1 cellular context compared by ENCODE assay signal in the genomic region with DNA sequence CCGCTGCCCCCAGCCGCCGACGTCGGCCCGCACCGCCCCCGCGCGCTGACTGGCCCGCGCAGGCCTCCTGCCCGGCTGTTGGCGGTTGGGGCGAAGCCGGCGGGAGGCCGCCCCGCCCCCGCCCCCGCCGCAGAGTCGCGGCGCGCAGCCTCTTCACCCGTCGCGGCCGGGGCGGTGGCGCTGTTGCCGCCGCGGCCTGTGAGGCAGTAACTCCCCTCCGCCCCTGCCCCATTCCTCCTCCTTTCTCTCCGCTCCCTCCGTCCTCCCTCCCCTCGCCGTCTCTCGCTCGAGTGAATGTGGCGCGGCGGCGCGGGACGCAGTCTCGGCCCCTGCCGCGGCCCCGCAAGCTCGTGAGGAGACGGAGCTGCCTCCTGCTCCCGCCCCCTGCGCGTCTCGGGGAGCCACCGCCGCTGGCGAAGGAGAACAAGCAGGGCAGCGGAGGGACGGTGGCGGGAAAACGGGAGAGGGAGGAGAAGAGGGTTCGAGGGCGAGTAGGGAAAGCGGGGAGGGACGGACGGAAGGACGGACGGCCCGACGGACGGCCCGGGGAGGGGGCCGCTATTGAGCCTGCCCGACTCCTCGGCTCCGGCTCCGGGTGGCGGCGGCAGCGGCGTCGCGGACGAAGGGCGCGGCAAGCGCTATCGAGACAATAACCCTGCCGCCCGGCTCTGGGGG.
A peak's percentile ranks its signal among the peaks of the same experiment; 100 is the strongest.
TF ChIP-seq lines count a peak whose summit lies in the region.

No MANE protein-coding gene starts in this region.

TF ChIP-seq in HepG2, 621 proteins besides CTCF, POLR2A, EP300 and RAD21 (continued from another document and continues in another):
- TF ChIP-seq JUNB (CRISPR knock-in tag; IDR thresholded peaks at IDR 0.05; ENCODE audit: borderline replicate concordance): peak; percentile 57; the same call in 1 of the 2 replicates
- no peak for TF ChIP-seq EZH2 (conservative IDR thresholded peaks at IDR 0.05; ENCODE audit: low read depth, low read length)
- TF ChIP-seq, protein P1, sequence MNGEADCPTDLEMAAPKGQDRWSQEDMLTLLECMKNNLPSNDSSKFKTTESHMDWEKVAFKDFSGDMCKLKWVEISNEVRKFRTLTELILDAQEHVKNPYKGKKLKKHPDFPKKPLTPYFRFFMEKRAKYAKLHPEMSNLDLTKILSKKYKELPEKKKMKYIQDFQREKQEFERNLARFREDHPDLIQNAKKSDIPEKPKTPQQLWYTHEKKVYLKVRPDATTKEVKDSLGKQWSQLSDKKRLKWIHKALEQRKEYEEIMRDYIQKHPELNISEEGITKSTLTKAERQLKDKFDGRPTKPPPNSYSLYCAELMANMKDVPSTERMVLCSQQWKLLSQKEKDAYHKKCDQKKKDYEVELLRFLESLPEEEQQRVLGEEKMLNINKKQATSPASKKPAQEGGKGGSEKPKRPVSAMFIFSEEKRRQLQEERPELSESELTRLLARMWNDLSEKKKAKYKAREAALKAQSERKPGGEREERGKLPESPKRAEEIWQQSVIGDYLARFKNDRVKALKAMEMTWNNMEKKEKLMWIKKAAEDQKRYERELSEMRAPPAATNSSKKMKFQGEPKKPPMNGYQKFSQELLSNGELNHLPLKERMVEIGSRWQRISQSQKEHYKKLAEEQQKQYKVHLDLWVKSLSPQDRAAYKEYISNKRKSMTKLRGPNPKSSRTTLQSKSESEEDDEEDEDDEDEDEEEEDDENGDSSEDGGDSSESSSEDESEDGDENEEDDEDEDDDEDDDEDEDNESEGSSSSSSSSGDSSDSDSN (CRISPR knock-in tag; IDR thresholded peaks at IDR 0.05): peak; percentile 85
- peak; percentile 76 for TF ChIP-seq ZNF879 (CRISPR knock-in tag; IDR thresholded peaks at IDR 0.05)
- no peak for TF ChIP-seq SP5 (CRISPR knock-in tag; IDR thresholded peaks at IDR 0.05; ENCODE audit: borderline replicate concordance, low read depth)
- peak; percentile 80; the same call in 1 of the 2 replicates for TF ChIP-seq HOXD1 (CRISPR knock-in tag; IDR thresholded peaks at IDR 0.05)
- TF ChIP-seq ZNF331 (CRISPR knock-in tag; IDR thresholded peaks at IDR 0.05): peak; percentile 60
- TF ChIP-seq ZNF713 (CRISPR knock-in tag; IDR thresholded peaks at IDR 0.05): no peak
- TF ChIP-seq TCF7L2 (IDR thresholded peaks at IDR 0.05; ENCODE audit: low read depth, low read length): no peak
- 0 out of 2 replicates have a peak, but pooled peaks have one; percentile 21 for TF ChIP-seq MED1 (CRISPR knock-in tag; IDR thresholded peaks at IDR 0.05)
- TF ChIP-seq, protein P2, sequence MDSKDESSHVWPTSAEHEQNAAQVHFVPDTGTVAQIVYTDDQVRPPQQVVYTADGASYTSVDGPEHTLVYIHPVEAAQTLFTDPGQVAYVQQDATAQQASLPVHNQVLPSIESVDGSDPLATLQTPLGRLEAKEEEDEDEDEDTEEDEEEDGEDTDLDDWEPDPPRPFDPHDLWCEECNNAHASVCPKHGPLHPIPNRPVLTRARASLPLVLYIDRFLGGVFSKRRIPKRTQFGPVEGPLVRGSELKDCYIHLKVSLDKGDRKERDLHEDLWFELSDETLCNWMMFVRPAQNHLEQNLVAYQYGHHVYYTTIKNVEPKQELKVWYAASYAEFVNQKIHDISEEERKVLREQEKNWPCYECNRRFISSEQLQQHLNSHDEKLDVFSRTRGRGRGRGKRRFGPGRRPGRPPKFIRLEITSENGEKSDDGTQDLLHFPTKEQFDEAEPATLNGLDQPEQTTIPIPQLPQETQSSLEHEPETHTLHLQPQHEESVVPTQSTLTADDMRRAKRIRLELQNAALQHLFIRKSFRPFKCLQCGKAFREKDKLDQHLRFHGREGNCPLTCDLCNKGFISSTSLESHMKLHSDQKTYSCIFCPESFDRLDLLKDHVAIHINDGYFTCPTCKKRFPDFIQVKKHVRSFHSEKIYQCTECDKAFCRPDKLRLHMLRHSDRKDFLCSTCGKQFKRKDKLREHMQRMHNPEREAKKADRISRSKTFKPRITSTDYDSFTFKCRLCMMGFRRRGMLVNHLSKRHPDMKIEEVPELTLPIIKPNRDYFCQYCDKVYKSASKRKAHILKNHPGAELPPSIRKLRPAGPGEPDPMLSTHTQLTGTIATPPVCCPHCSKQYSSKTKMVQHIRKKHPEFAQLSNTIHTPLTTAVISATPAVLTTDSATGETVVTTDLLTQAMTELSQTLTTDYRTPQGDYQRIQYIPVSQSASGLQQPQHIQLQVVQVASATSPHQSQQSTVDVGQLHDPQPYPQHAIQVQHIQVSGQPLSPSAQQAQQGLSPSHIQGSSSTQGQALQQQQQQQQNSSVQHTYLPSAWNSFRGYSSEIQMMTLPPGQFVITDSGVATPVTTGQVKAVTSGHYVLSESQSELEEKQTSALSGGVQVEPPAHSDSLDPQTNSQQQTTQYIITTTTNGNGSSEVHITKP (CRISPR knock-in tag; IDR thresholded peaks at IDR 0.05; ENCODE audit: low read depth): peak; percentile 39; the same call in 1 of the 2 replicates
- TF ChIP-seq TP53 (CRISPR knock-in tag; conservative IDR thresholded peaks at IDR 0.05): no peak
- 0 out of 2 replicates have a peak, but pooled peaks have one; percentile 81 for TF ChIP-seq STAT5B (CRISPR knock-in tag; IDR thresholded peaks at IDR 0.05)
- no peak for TF ChIP-seq ZBTB3 (CRISPR knock-in tag; IDR thresholded peaks at IDR 0.05; ENCODE audit: borderline replicate concordance, low read depth)
- TF ChIP-seq ISX (CRISPR knock-in tag; conservative IDR thresholded peaks at IDR 0.05): no peak
- peak; percentile 58; the same call in 1 of the 2 replicates for TF ChIP-seq ISL2 (CRISPR knock-in tag; IDR thresholded peaks at IDR 0.05)
- peak; percentile 12; the same call in 1 of the 2 replicates for TF ChIP-seq ZNF329 (CRISPR knock-in tag; IDR thresholded peaks at IDR 0.05; ENCODE audit: low read depth)
- peak; percentile 77; the same call in 1 of the 2 replicates for TF ChIP-seq HOXA5 (CRISPR knock-in tag; IDR thresholded peaks at IDR 0.05)
- TF ChIP-seq ZNF790 (CRISPR knock-in tag; IDR thresholded peaks at IDR 0.05; ENCODE audit: borderline replicate concordance): no peak
- peak; percentile 98 for TF ChIP-seq HNRNPK (IDR thresholded peaks at IDR 0.05; ENCODE audit: low read depth, low read length, poor library complexity, severe bottlenecking)
- TF ChIP-seq, protein P3, sequence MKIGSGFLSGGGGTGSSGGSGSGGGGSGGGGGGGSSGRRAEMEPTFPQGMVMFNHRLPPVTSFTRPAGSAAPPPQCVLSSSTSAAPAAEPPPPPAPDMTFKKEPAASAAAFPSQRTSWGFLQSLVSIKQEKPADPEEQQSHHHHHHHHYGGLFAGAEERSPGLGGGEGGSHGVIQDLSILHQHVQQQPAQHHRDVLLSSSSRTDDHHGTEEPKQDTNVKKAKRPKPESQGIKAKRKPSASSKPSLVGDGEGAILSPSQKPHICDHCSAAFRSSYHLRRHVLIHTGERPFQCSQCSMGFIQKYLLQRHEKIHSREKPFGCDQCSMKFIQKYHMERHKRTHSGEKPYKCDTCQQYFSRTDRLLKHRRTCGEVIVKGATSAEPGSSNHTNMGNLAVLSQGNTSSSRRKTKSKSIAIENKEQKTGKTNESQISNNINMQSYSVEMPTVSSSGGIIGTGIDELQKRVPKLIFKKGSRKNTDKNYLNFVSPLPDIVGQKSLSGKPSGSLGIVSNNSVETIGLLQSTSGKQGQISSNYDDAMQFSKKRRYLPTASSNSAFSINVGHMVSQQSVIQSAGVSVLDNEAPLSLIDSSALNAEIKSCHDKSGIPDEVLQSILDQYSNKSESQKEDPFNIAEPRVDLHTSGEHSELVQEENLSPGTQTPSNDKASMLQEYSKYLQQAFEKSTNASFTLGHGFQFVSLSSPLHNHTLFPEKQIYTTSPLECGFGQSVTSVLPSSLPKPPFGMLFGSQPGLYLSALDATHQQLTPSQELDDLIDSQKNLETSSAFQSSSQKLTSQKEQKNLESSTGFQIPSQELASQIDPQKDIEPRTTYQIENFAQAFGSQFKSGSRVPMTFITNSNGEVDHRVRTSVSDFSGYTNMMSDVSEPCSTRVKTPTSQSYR (CRISPR knock-in tag; IDR thresholded peaks at IDR 0.05; ENCODE audit: borderline replicate concordance): no peak; the same call in 1 of the 2 replicates
- no peak; the same call in 1 of the 2 replicates for TF ChIP-seq SPEN (CRISPR knock-in tag; IDR thresholded peaks at IDR 0.05; ENCODE audit: low read depth)
- peak; percentile 27; the same call in 1 of the 2 replicates for TF ChIP-seq PHF20 (CRISPR knock-in tag; IDR thresholded peaks at IDR 0.05)
- TF ChIP-seq POLR2AphosphoS5 (IDR thresholded peaks at IDR 0.05; ENCODE audit: low read depth, low read length): peak; percentile 73
- TF ChIP-seq MAFF (IDR thresholded peaks at IDR 0.05; ENCODE audit: low read depth, low read length): no peak
- TF ChIP-seq ZNF761 (CRISPR knock-in tag; conservative IDR thresholded peaks at IDR 0.05): no peak
- TF ChIP-seq ZNF850 (CRISPR knock-in tag; conservative IDR thresholded peaks at IDR 0.05): no peak
- peak; percentile 62 for TF ChIP-seq ZNF746 (CRISPR knock-in tag; IDR thresholded peaks at IDR 0.05)
- TF ChIP-seq KDM6A (CRISPR knock-in tag; IDR thresholded peaks at IDR 0.05; ENCODE audit: low read depth): no peak
- TF ChIP-seq, protein P4, sequence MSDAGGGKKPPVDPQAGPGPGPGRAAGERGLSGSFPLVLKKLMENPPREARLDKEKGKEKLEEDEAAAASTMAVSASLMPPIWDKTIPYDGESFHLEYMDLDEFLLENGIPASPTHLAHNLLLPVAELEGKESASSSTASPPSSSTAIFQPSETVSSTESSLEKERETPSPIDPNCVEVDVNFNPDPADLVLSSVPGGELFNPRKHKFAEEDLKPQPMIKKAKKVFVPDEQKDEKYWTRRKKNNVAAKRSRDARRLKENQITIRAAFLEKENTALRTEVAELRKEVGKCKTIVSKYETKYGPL (CRISPR knock-in tag; IDR thresholded peaks at IDR 0.05): no peak
- no peak for TF ChIP-seq KLF15 (CRISPR knock-in tag; IDR thresholded peaks at IDR 0.05; ENCODE audit: borderline replicate concordance)
- TF ChIP-seq ZSCAN21 (CRISPR knock-in tag; IDR thresholded peaks at IDR 0.05; ENCODE audit: borderline replicate concordance): no peak; the same call in 1 of the 2 replicates
- TF ChIP-seq, protein P5, sequence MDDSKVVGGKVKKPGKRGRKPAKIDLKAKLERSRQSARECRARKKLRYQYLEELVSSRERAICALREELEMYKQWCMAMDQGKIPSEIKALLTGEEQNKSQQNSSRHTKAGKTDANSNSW (CRISPR knock-in tag; IDR thresholded peaks at IDR 0.05; ENCODE audit: borderline replicate concordance): no peak
- no peak for TF ChIP-seq ZNF430 (CRISPR knock-in tag; IDR thresholded peaks at IDR 0.05)
- no peak for TF ChIP-seq RORA (CRISPR knock-in tag; IDR thresholded peaks at IDR 0.05)
- TF ChIP-seq RAD51 (IDR thresholded peaks at IDR 0.05; ENCODE audit: borderline replicate concordance): no peak
- 0 out of 2 replicates have a peak, but pooled peaks have one; percentile 29 for TF ChIP-seq ZNF234 (CRISPR knock-in tag; conservative IDR thresholded peaks at IDR 0.05)
- TF ChIP-seq KDM4B (CRISPR knock-in tag; IDR thresholded peaks at IDR 0.05): no peak
- 0 out of 2 replicates have a peak, but pooled peaks have one; percentile 33 for TF ChIP-seq ZNF530 (CRISPR knock-in tag; IDR thresholded peaks at IDR 0.05; ENCODE audit: low read depth)
- TF ChIP-seq, protein P6, sequence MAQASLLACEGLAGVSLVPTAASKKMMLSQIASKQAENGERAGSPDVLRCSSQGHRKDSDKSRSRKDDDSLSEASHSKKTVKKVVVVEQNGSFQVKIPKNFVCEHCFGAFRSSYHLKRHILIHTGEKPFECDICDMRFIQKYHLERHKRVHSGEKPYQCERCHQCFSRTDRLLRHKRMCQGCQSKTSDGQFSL (CRISPR knock-in tag; IDR thresholded peaks at IDR 0.05): no peak
- peak; percentile 86 for TF ChIP-seq PHF8 (CRISPR knock-in tag; IDR thresholded peaks at IDR 0.05)
- no peak for TF ChIP-seq NFE2L1 (CRISPR knock-in tag; IDR thresholded peaks at IDR 0.05; ENCODE audit: borderline replicate concordance)
- no peak for TF ChIP-seq PTBP1 (IDR thresholded peaks at IDR 0.05; ENCODE audit: low read depth, low read length, poor library complexity, severe bottlenecking)
- TF ChIP-seq, protein P7, sequence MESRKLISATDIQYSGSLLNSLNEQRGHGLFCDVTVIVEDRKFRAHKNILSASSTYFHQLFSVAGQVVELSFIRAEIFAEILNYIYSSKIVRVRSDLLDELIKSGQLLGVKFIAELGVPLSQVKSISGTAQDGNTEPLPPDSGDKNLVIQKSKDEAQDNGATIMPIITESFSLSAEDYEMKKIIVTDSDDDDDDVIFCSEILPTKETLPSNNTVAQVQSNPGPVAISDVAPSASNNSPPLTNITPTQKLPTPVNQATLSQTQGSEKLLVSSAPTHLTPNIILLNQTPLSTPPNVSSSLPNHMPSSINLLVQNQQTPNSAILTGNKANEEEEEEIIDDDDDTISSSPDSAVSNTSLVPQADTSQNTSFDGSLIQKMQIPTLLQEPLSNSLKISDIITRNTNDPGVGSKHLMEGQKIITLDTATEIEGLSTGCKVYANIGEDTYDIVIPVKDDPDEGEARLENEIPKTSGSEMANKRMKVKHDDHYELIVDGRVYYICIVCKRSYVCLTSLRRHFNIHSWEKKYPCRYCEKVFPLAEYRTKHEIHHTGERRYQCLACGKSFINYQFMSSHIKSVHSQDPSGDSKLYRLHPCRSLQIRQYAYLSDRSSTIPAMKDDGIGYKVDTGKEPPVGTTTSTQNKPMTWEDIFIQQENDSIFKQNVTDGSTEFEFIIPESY (CRISPR knock-in tag; IDR thresholded peaks at IDR 0.05): no peak
- TF ChIP-seq XBP1 (CRISPR knock-in tag; IDR thresholded peaks at IDR 0.05): no peak
- TF ChIP-seq ZNF564 (CRISPR knock-in tag; IDR thresholded peaks at IDR 0.05): peak; percentile 62; the same call in 1 of the 2 replicates
- TF ChIP-seq, protein P8, sequence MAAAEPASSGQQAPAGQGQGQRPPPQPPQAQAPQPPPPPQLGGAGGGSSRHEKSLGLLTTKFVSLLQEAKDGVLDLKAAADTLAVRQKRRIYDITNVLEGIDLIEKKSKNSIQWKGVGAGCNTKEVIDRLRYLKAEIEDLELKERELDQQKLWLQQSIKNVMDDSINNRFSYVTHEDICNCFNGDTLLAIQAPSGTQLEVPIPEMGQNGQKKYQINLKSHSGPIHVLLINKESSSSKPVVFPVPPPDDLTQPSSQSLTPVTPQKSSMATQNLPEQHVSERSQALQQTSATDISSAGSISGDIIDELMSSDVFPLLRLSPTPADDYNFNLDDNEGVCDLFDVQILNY (CRISPR knock-in tag; conservative IDR thresholded peaks at IDR 0.05): peak; percentile 82; the same call in 1 of the 2 replicates
- no peak for TF ChIP-seq ZNF552 (CRISPR knock-in tag; IDR thresholded peaks at IDR 0.05; ENCODE audit: borderline replicate concordance)
- TF ChIP-seq, protein P9, sequence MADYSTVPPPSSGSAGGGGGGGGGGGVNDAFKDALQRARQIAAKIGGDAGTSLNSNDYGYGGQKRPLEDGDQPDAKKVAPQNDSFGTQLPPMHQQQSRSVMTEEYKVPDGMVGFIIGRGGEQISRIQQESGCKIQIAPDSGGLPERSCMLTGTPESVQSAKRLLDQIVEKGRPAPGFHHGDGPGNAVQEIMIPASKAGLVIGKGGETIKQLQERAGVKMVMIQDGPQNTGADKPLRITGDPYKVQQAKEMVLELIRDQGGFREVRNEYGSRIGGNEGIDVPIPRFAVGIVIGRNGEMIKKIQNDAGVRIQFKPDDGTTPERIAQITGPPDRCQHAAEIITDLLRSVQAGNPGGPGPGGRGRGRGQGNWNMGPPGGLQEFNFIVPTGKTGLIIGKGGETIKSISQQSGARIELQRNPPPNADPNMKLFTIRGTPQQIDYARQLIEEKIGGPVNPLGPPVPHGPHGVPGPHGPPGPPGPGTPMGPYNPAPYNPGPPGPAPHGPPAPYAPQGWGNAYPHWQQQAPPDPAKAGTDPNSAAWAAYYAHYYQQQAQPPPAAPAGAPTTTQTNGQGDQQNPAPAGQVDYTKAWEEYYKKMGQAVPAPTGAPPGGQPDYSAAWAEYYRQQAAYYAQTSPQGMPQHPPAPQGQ (CRISPR knock-in tag; IDR thresholded peaks at IDR 0.05; ENCODE audit: borderline replicate concordance): no peak
- TF ChIP-seq ZNF10 (CRISPR knock-in tag; IDR thresholded peaks at IDR 0.05; ENCODE audit: borderline replicate concordance, low read depth): no peak
